In genomic region chr7:99622596-99622995, GRCh38 we compare ENCODE assay signal across 16 cellular contexts. TPM values are rescaled to one million over a fixed set of nuclear protein-coding genes. Genes with fewer than 3 reads are reported as not detected.
DNase-seq lines count a peak whose midpoint lies in the region; ATAC-seq, FAIRE-seq and TF ChIP-seq lines count a peak whose summit lies in the region.
"Had no signal": no experiment of that assay in that cellular context is flagged by ENCODE, and none has a peak within 500 bp of the region (broad histone marks: within the 10 kb centered on the region; RNA-seq: fewer than 3 reads in every experiment).

No MANE protein-coding gene starts in this region.

- intact Hi-C loops in HepG2 (cut with micrococcal nuclease; ENCODE audit: unreplicated experiment): no loop called here
- intact Hi-C loops in right lobe of liver (cut with DNase I): no loop called here
- intact Hi-C loops in transverse colon (cut with DNase I; ENCODE audit: low total_unique reads): no loop called here

- H3K36me3 ChIP-seq in HepG2 (replicated peaks in 1 of 2; ENCODE audit: control insufficient read depth in 1 of 2, insufficient read depth in 2 of 2, low read length in 2 of 2) (peaks cover 48 to 90% of the 10 kb centered on the region in 2 experiments), right lobe of liver (peaks cover 10 to 92% (median 48%) of the 10 kb centered on the region in 4 donors), transverse colon (peaks cover 0 to 80% (median 41%) of the 10 kb centered on the region in 4 donors)

- TF ChIP-seq EP300 in HepG2 (IDR thresholded peaks at IDR 0.05; ENCODE audit: low read depth in 2 of 2, low read length in 2 of 2): no peak
- no peak for TF ChIP-seq EP300 in HepG2 (CRISPR knock-in tag; IDR thresholded peaks at IDR 0.05; ENCODE audit: borderline replicate concordance)
- no peak for TF ChIP-seq EP300 in transverse colon (IDR thresholded peaks at IDR 0.05; ENCODE audit: low read depth)

- peaks cover 70% of the 10 kb centered on the region for H3K36me3 Mint-ChIP-seq in T-cell
- peaks cover 62% of the 10 kb centered on the region for H3K36me3 Mint-ChIP-seq in effector memory CD8-positive, alpha-beta T cell (ENCODE audit: insufficient read depth)

- H3K4me3 ChIP-seq in HepG2 (replicated peaks in 1 of 3; ENCODE audit: insufficient read depth in 1 of 3, low read depth in 2 of 3, low read length in 3 of 3) (no peak overlapping the region), right lobe of liver (no peak overlapping the region), transverse colon (no peak overlapping the region)
- H3K4me3 ChIP-seq: suprapubic skin had no signal

- H3K9me3 ChIP-seq in HepG2 (ENCODE audit: low read length) (no peaks in the 10 kb centered on the region), right lobe of liver (no peaks in the 10 kb centered on the region), transverse colon (no peaks in the 10 kb centered on the region)
- H3K9me3 ChIP-seq: suprapubic skin had no signal

- peak overlapping the region; percentile 91 to 95 for H3K27ac Mint-ChIP-seq in T-cell
- H3K27ac Mint-ChIP-seq in effector memory CD8-positive, alpha-beta T cell: peak overlapping the region; percentile 94 to 98

- no peaks in the 10 kb centered on the region for H3K9me3 Mint-ChIP-seq in T-cell
- no peaks in the 10 kb centered on the region for H3K9me3 Mint-ChIP-seq in effector memory CD8-positive, alpha-beta T cell

- POLR2A ChIA-PET in HepG2 (lab: Yijun Ruan, JAX): interaction anchor here (1.5 kb wide), 1 partner anchor 9 kb away, joined by 5 read pairs; no protein-coding TSS in a partner anchor
- POLR2A ChIA-PET in T-cell (lab: Charles Lee): no interaction called here

- no peak overlapping the region for H3K4me2 ChIP-seq in HepG2 (ENCODE audit: low read depth, low read length)

- no peaks in the 10 kb centered on the region for H4K20me1 ChIP-seq in HepG2 (ENCODE audit: insufficient read depth, low read length)

- no peak for TF ChIP-seq POLR2A in HepG2 (IDR thresholded peaks at IDR 0.05; ENCODE audit: insufficient read depth in 1 of 2, low read depth in 2 of 2, low read length in 2 of 2)
- TF ChIP-seq POLR2A in right lobe of liver (IDR thresholded peaks at IDR 0.05): no peak
- TF ChIP-seq POLR2A in transverse colon (IDR thresholded peaks at IDR 0.05): no peak

- no TSS peak for BruUV-seq in HepG2 (replicated peaks; lab: Mats Ljungman, UMichigan)

- CTCF ChIA-PET in HepG2 (lab: Yijun Ruan, JAX; ENCODE audit: low intra/inter-chr PET ratio, low total read pairs): no interaction called here
- CTCF ChIA-PET in T-cell (lab: Charles Lee): no interaction called here

- H3K4me3 Mint-ChIP-seq in T-cell: no peak overlapping the region
- no peak overlapping the region for H3K4me3 Mint-ChIP-seq in effector memory CD8-positive, alpha-beta T cell

- H3K27ac ChIP-seq in HepG2 (ENCODE audit: extremely low read length, insufficient read depth, low read length): no peak overlapping the region
- H3K27ac ChIP-seq in right lobe of liver: no peak overlapping the region
- no peak overlapping the region for H3K27ac ChIP-seq in transverse colon
- H3K27ac ChIP-seq: suprapubic skin had no signal

- H3K27me3 Mint-ChIP-seq in T-cell: no peaks in the 10 kb centered on the region
- no peaks in the 10 kb centered on the region for H3K27me3 Mint-ChIP-seq in effector memory CD8-positive, alpha-beta T cell

- DNase-seq in HepG2 (ENCODE audit: low spot score) (no peak), right lobe of liver (no peak), T-cell (no peak), transverse colon (no peak), epidermal melanocyte (ENCODE audit: insufficient read length, low spot score) (no peak), dermis blood vessel endothelial cell (no peak)
- DNase-seq in effector memory CD8-positive, alpha-beta T cell: no peak
- DNase-seq: Calu3, left ventricle myocardium superior, NCI-H2081 treated with DMSO at 0.1 percent for 48 hours, NCI-H526, SHP77 treated with DMSO at 0.1 percent for 48 hours had no signal

- no peaks in the 10 kb centered on the region for H3K27me3 ChIP-seq in HepG2 (ENCODE audit: control insufficient read depth in 1 of 2, insufficient read depth in 2 of 2, low read length in 2 of 2)
- no peaks in the 10 kb centered on the region for H3K27me3 ChIP-seq in right lobe of liver
- no peaks in the 10 kb centered on the region for H3K27me3 ChIP-seq in transverse colon
- H3K27me3 ChIP-seq: suprapubic skin had no signal

- H3K4me1 Mint-ChIP-seq in T-cell: peaks cover 65 to 74% (median 73%) of the 10 kb centered on the region in 3 donors
- H3K4me1 Mint-ChIP-seq in effector memory CD8-positive, alpha-beta T cell (ENCODE audit: low read depth in 2 of 2): peaks cover 50 to 55% of the 10 kb centered on the region in 2 donors

- no peak overlapping the region for H2AFZ ChIP-seq in HepG2 (ENCODE audit: low read length)

- H3K9ac ChIP-seq in HepG2 (ENCODE audit: insufficient read depth, low read depth, low read length): no peak overlapping the region

- TF ChIP-seq CTCF in HepG2 (CRISPR knock-in tag; IDR thresholded peaks at IDR 0.05) (peak; percentile 36), right lobe of liver (IDR thresholded peaks at IDR 0.05) (no peak), transverse colon (IDR thresholded peaks at IDR 0.05) (no peak)

- no peak for TF ChIP-seq RAD21 in HepG2 (CRISPR knock-in tag; IDR thresholded peaks at IDR 0.05)

- H3K4me1 ChIP-seq in HepG2 (ENCODE audit: insufficient read depth, low read length) (peaks cover 14% of the 10 kb centered on the region), right lobe of liver (peaks cover 0 to 8% (median 3%) of the 10 kb centered on the region in 4 donors), transverse colon (peaks cover 5 to 13% (median 6%) of the 10 kb centered on the region in 4 donors)

- in situ Hi-C loops in HepG2 (cut with HindIII; ENCODE audit: extremely low pct_ligation_motif_present, low pct_unique_long_range_greater_than_20kb) (no loop called here), transverse colon (cut with MboI; ENCODE audit: low pct_ligation_motif_present in 1 of 4, low pct_unique_long_range_greater_than_20kb in 1 of 4, low sequenced_read_pairs in 3 of 4) (no loop called here)

- H3K79me2 ChIP-seq in HepG2 (ENCODE audit: insufficient read depth, low read length): peaks cover 19% of the 10 kb centered on the region

- no peak for ATAC-seq in HepG2
- no peak for ATAC-seq in right lobe of liver
- no peak for ATAC-seq in T-cell (replicated peaks in 1 of 4)
- no peak for ATAC-seq in effector memory CD8-positive, alpha-beta T cell (replicated peaks)
- ATAC-seq in HG02938 (IDR thresholded peaks at IDR 0.05; ENCODE audit: unreplicated experiment): no peak
- ATAC-seq: left ventricle myocardium superior had no signal

- WGBS in HepG2 (ENCODE audit: low lambda C conversion rate): 94% methylated on average over 10 of the region's 10 CpGs
- WGBS in right lobe of liver (ENCODE audit: insufficient coverage, low coverage, low lambda C conversion rate, missing lambda C conversion rate): 89% methylated on average over 6 of the region's 10 CpGs
- 80 to 95% methylated on average over 1 to 10 of the region's 10 CpGs for WGBS in transverse colon (ENCODE audit: low coverage in 1 of 2), 2 donors

- no peak for FAIRE-seq in HepG2 (lab: Jason Lieb, UNC)
- FAIRE-seq: astrocyte had no signal

RNA-seq across cellular contexts. Expression of gene ZSCAN25, which starts 5.8 kb away (rescaled TPM):
- total RNA-seq in HepG2 (2016; rRNA removed; fragmentation: Illumina TruSeq; extraction: Trizol) (16.3 and 16.8 TPM in 2 replicates), right lobe of liver (1 to 10 TPM; 4.5 to 7.4 (median 6.0) TPM), T-cell (10 to 100 TPM; 43.1 to 50.3 (median 49.8) TPM), transverse colon (10 to 100 TPM; 14.6 to 58.7 (median 18.1) TPM), dermis blood vessel endothelial cell (14.8 and 17.9 TPM in 2 replicates)
- total RNA-seq in HepG2 (2016; cell fraction: cytosol; rRNA removed; fragmentation: Illumina TruSeq; extraction: Trizol; ENCODE audit: low read depth): 5.3 and 8.9 TPM in 2 replicates
- 16.4 and 17.2 TPM in 2 replicates for total RNA-seq in HepG2 (2016; cell fraction: insoluble cytoplasmic fraction; rRNA removed; fragmentation: Illumina TruSeq; extraction: Trizol)
- 6.3 and 7.2 TPM in 2 replicates for total RNA-seq in HepG2 (2016; cell fraction: membrane; rRNA removed; fragmentation: Illumina TruSeq; extraction: Trizol)
- 17.7 and 18.0 TPM in 2 replicates for total RNA-seq in HepG2 (2016; cell fraction: nucleus; rRNA removed; fragmentation: Illumina TruSeq; extraction: Trizol)
- 12.1 and 12.3 TPM in 2 replicates for polyA plus RNA-seq in HepG2 (2011; rRNA removed)
- polyA plus RNA-seq in HepG2 (2011; cell fraction: cytosol; rRNA removed): 8.5 and 9.3 TPM in 2 replicates
- 19.5 and 21.4 TPM in 2 replicates for polyA plus RNA-seq in HepG2 (2011; cell fraction: nucleus; rRNA removed)
- 6.9 and 7.4 TPM in 2 replicates for polyA plus RNA-seq in HepG2 (2012)
- 0.67 and 0.86 TPM in 2 replicates for polyA plus RNA-seq in HepG2 (2016; cell fraction: cytosol; fragmentation: Illumina TruSeq; extraction: Trizol; ENCODE audit: low read depth)
- 10.6 and 12.8 TPM in 2 replicates for polyA plus RNA-seq in HepG2 (2016; cell fraction: insoluble cytoplasmic fraction; fragmentation: Illumina TruSeq; extraction: Trizol; ENCODE audit: low read depth)
- 1.9 and 2.2 TPM in 2 replicates for polyA plus RNA-seq in HepG2 (2016; cell fraction: membrane; fragmentation: Illumina TruSeq; extraction: Trizol; ENCODE audit: low read depth)
- 22.2 and 24.0 TPM in 2 replicates for polyA plus RNA-seq in HepG2 (2016; cell fraction: nucleus; fragmentation: Illumina TruSeq; extraction: Trizol; ENCODE audit: insufficient read depth, low read depth)
- 23.9 and 24.6 TPM in 2 replicates for polyA minus RNA-seq in HepG2 (2011; rRNA and poly(A)+ RNA removed; ENCODE audit: low replicate concordance)
- 7.1 and 8.5 TPM in 2 replicates for polyA minus RNA-seq in HepG2 (2011; cell fraction: cytosol; rRNA and poly(A)+ RNA removed)
- polyA minus RNA-seq in HepG2 (2011; cell fraction: nucleus; rRNA and poly(A)+ RNA removed): 29.0 and 31.5 TPM in 2 replicates

RNA-seq across cellular contexts. Expression of gene TMEM225B, which starts 24.5 kb away (rescaled TPM):
- 0.60 and 0.95 TPM in 2 replicates for total RNA-seq in HepG2 (2016; rRNA removed; fragmentation: Illumina TruSeq; extraction: Trizol)
- total RNA-seq in HepG2 (2016; cell fraction: cytosol; rRNA removed; fragmentation: Illumina TruSeq; extraction: Trizol; ENCODE audit: low read depth): 2.2 and 2.6 TPM in 2 replicates
- total RNA-seq in HepG2 (2016; cell fraction: insoluble cytoplasmic fraction; rRNA removed; fragmentation: Illumina TruSeq; extraction: Trizol): 0.42 and 0.65 TPM in 2 replicates
- total RNA-seq in HepG2 (2016; cell fraction: membrane; rRNA removed; fragmentation: Illumina TruSeq; extraction: Trizol): 1.3 and 1.4 TPM in 2 replicates
- total RNA-seq in HepG2 (2016; cell fraction: nucleus; rRNA removed; fragmentation: Illumina TruSeq; extraction: Trizol): 1.3 and 1.4 TPM in 2 replicates
- 0.78 and 1.6 TPM in 2 replicates for polyA plus RNA-seq in HepG2 (2011; rRNA removed)
- 0.83 and 1.5 TPM in 2 replicates for polyA plus RNA-seq in HepG2 (2011; cell fraction: cytosol; rRNA removed)
- polyA plus RNA-seq in HepG2 (2011; cell fraction: nucleus; rRNA removed): 3.0 and 3.2 TPM in 2 replicates
- polyA plus RNA-seq in HepG2 (2012): 1.9 and 2.5 TPM in 2 replicates
- 1.4 and 2.2 TPM in 2 replicates for polyA plus RNA-seq in HepG2 (2016; cell fraction: cytosol; fragmentation: Illumina TruSeq; extraction: Trizol; ENCODE audit: low read depth)
- 0.38 and 0.45 TPM in 2 replicates for polyA plus RNA-seq in HepG2 (2016; cell fraction: insoluble cytoplasmic fraction; fragmentation: Illumina TruSeq; extraction: Trizol; ENCODE audit: low read depth)
- polyA plus RNA-seq in HepG2 (2016; cell fraction: membrane; fragmentation: Illumina TruSeq; extraction: Trizol; ENCODE audit: low read depth): 1.4 and 1.9 TPM in 2 replicates
- polyA plus RNA-seq in HepG2 (2016; cell fraction: nucleus; fragmentation: Illumina TruSeq; extraction: Trizol; ENCODE audit: insufficient read depth, low read depth): 1.1 and 2.7 TPM in 2 replicates
- polyA minus RNA-seq in HepG2 (2011; rRNA and poly(A)+ RNA removed; ENCODE audit: low replicate concordance): 0.12 and 0.19 TPM in 2 replicates
- 1.1 TPM in 1 of 2 replicates, not detected in the other for polyA minus RNA-seq in HepG2 (2011; cell fraction: cytosol; rRNA and poly(A)+ RNA removed)
- 0.90 and 1.2 TPM in 2 replicates for polyA minus RNA-seq in HepG2 (2011; cell fraction: nucleus; rRNA and poly(A)+ RNA removed)
- 1 to 10 TPM in 1 of 6 experiments, under 1 TPM in 3, not detected in 2; 0.25 to 1.4 (median 0.29) TPM for total RNA-seq in right lobe of liver
- 1 to 10 TPM in 4 of 5 donors, under 1 TPM in 1; 0.85 to 2.6 (median 1.1) TPM for total RNA-seq in T-cell
- 1 to 10 TPM in 1 of 4 donors, under 1 TPM in 1, not detected in 2; 0.68 to 1.6 TPM for total RNA-seq in transverse colon
- 0.09 and 0.17 TPM in 2 replicates for total RNA-seq in dermis blood vessel endothelial cell
- total RNA-seq: Calu3, glomerular endothelial cell, left ventricle myocardium superior had no signal

RNA-seq across cellular contexts. Expression of gene CYP3A5, which starts 57.2 kb away (rescaled TPM):
- total RNA-seq in HepG2 (2016; rRNA removed; fragmentation: Illumina TruSeq; extraction: Trizol): 1.7 and 5.7 TPM in 2 replicates
- 0.88 and 1.1 TPM in 2 replicates for total RNA-seq in HepG2 (2016; cell fraction: cytosol; rRNA removed; fragmentation: Illumina TruSeq; extraction: Trizol; ENCODE audit: low read depth)
- total RNA-seq in HepG2 (2016; cell fraction: insoluble cytoplasmic fraction; rRNA removed; fragmentation: Illumina TruSeq; extraction: Trizol): 1.5 and 4.8 TPM in 2 replicates
- total RNA-seq in HepG2 (2016; cell fraction: membrane; rRNA removed; fragmentation: Illumina TruSeq; extraction: Trizol): 1.1 and 1.4 TPM in 2 replicates
- 11.9 and 12.6 TPM in 2 replicates for total RNA-seq in HepG2 (2016; cell fraction: nucleus; rRNA removed; fragmentation: Illumina TruSeq; extraction: Trizol)
- 9.3 and 9.6 TPM in 2 replicates for polyA plus RNA-seq in HepG2 (2011; rRNA removed)
- polyA plus RNA-seq in HepG2 (2011; cell fraction: cytosol; rRNA removed): 2.2 and 3.8 TPM in 2 replicates
- polyA plus RNA-seq in HepG2 (2011; cell fraction: nucleus; rRNA removed): 33.5 and 37.7 TPM in 2 replicates
- 11.9 and 12.8 TPM in 2 replicates for polyA plus RNA-seq in HepG2 (2012)
- 0.24 and 0.85 TPM in 2 replicates for polyA plus RNA-seq in HepG2 (2016; cell fraction: cytosol; fragmentation: Illumina TruSeq; extraction: Trizol; ENCODE audit: low read depth)
- 1.4 and 1.9 TPM in 2 replicates for polyA plus RNA-seq in HepG2 (2016; cell fraction: insoluble cytoplasmic fraction; fragmentation: Illumina TruSeq; extraction: Trizol; ENCODE audit: low read depth)
- 0.49 and 0.56 TPM in 2 replicates for polyA plus RNA-seq in HepG2 (2016; cell fraction: membrane; fragmentation: Illumina TruSeq; extraction: Trizol; ENCODE audit: low read depth)
- polyA plus RNA-seq in HepG2 (2016; cell fraction: nucleus; fragmentation: Illumina TruSeq; extraction: Trizol; ENCODE audit: insufficient read depth, low read depth): 9.0 and 11.5 TPM in 2 replicates
- 0.07 and 10.0 TPM in 2 replicates for polyA minus RNA-seq in HepG2 (2011; rRNA and poly(A)+ RNA removed; ENCODE audit: low replicate concordance)
- polyA minus RNA-seq in HepG2 (2011; cell fraction: cytosol; rRNA and poly(A)+ RNA removed): 1.8 and 4.5 TPM in 2 replicates
- polyA minus RNA-seq in HepG2 (2011; cell fraction: nucleus; rRNA and poly(A)+ RNA removed): 72.4 and 84.9 TPM in 2 replicates
- 100 to 1,000 TPM; 307 to 774 (median 646) TPM for total RNA-seq in right lobe of liver
- total RNA-seq in T-cell: under 1 TPM in 3 of 5 donors, not detected in 2; 0.22 to 0.58 (median 0.46) TPM
- 100 to 1,000 TPM; 142 to 543 (median 383) TPM for total RNA-seq in transverse colon
- total RNA-seq in dermis blood vessel endothelial cell: not detected in 2 replicates
- total RNA-seq: glomerular endothelial cell had no signal

Comparison
In these comparisons a context has a peak if more than half of its experiments do, and no peak if none do; other contexts are left out.
1. RNA of gene CYP3A5, which starts 57.2 kb away (total RNA-seq): 307 to 774 TPM in right lobe of liver and 142 to 543 TPM in transverse colon; 0.88 to 12.6 TPM in HepG2, 0.22 to 0.58 TPM in T-cell and not detected in dermis blood vessel endothelial cell; every median in the first group is over 10 times any median in the second.